13 cellular contexts compared by ENCODE assay signal in genomic region chr14:90871605-90872233, GRCh38. TPM values are rescaled to one million over a fixed set of nuclear protein-coding genes. Genes with fewer than 3 reads are reported as not detected.
DNase-seq lines count a peak whose midpoint lies in the region; ATAC-seq and TF ChIP-seq lines count a peak whose summit lies in the region.
"Had no signal": no experiment of that assay in that cellular context is flagged by ENCODE, and none has a peak within 500 bp of the region (broad histone marks: within the 10 kb centered on the region; RNA-seq: fewer than 3 reads in every experiment).

No MANE protein-coding gene starts in this region.

- ATAC-seq in Right ventricle myocardium inferior (no peak), HG03108 (IDR thresholded peaks at IDR 0.05; ENCODE audit: unreplicated experiment) (no peak)

- DNase-seq in left ventricle myocardium inferior (no peak), Right ventricle myocardium inferior (ENCODE audit: missing footprints) (no peak), SK-MEL-5 (ENCODE audit: low read depth, low spot score) (peak; percentile 92), fibroblast of the conjunctiva (ENCODE audit: low read depth) (peak; percentile 27), stromal cell of bone marrow (ENCODE audit: low read depth) (peak; percentile 40), NCI-H82 treated with DMSO at 0.1 percent for 48 hours (lab: John Stamatoyannopoulos, UW; ENCODE audit: unreplicated experiment) (no peak)
- DNase-seq in activated CD8-positive, alpha-beta memory T cell treated with anti-CD3 and anti-CD28 coated beads, Interleukin-2, amount 50 U/mL, for 48 hours = no peak
- DNase-seq: activated CD4-positive, alpha-beta T cell treated with anti-CD3 and anti-CD28 coated beads for 4 hours; activated naive CD4-positive, alpha-beta T cell treated with anti-CD3 and anti-CD28 coated beads, Interleukin-2, amount 50 U/mL, for 16 hours; NCI-H1930; posterior cingulate gyrus; SHP77 had no signal

- TF ChIP-seq CTCF in left ventricle myocardium inferior (IDR thresholded peaks at IDR 0.05; ENCODE audit: borderline replicate concordance) = no peak

- no peaks in the 10 kb centered on the region for H3K36me3 ChIP-seq in left ventricle myocardium inferior

- intact Hi-C loops in left ventricle myocardium inferior (cut with micrococcal nuclease) = no loop called here
- intact Hi-C loops in Right ventricle myocardium inferior (cut with DNase I) = no loop called here

- no peaks in the 10 kb centered on the region for H3K27me3 ChIP-seq in left ventricle myocardium inferior (ENCODE audit: low read depth)

- H3K9me3 ChIP-seq in left ventricle myocardium inferior (replicated peaks) = no peaks in the 10 kb centered on the region

- in situ Hi-C loops in SK-MEL-5 (cut with HindIII; ENCODE audit: low pct_unique_long_range_greater_than_20kb, low sequenced_read_pairs) = no loop called here

- H3K27ac ChIP-seq in left ventricle myocardium inferior (replicated peaks) = peak overlapping the region; percentile 43

- no peak overlapping the region for H3K4me3 ChIP-seq in left ventricle myocardium inferior

- peaks cover 52% of the 10 kb centered on the region for H3K4me1 ChIP-seq in left ventricle myocardium inferior

RNA-seq across cellular contexts. Expression of gene TTC7B, which starts 55.5 kb away (rescaled TPM):
- total RNA-seq in left ventricle myocardium inferior = 55.5 TPM
- total RNA-seq in Right ventricle myocardium inferior = 67.5 TPM
- 31.1 and 32.9 TPM in 2 replicates for total RNA-seq in SK-MEL-5 (2014; rRNA removed; shearing (Covaris generic))
- 43.5 and 54.5 TPM in 2 replicates for polyA plus RNA-seq in SK-MEL-5 (2015; cell fraction: cytosol; rRNA removed)
- polyA plus RNA-seq in SK-MEL-5 (2015; cell fraction: nucleus; rRNA removed) = 16.0 and 20.7 TPM in 2 replicates

Comparison
In these comparisons a context has a peak if more than half of its experiments do, and no peak if none do; other contexts are left out.
1. DNase-seq: peak in SK-MEL-5 (single experiment), fibroblast of the conjunctiva (single experiment) and stromal cell of bone marrow (single experiment); none in left ventricle myocardium inferior (single experiment), Right ventricle myocardium inferior (single experiment), activated CD8-positive, alpha-beta memory T cell treated with anti-CD3 and anti-CD28 coated beads, Interleukin-2, amount 50 U/mL, for 48 hours (single experiment) and NCI-H82 treated with DMSO at 0.1 percent for 48 hours (single experiment).